In genomic region chr20:36179170-36179945, GRCh38 we compare ENCODE assay signal across 2 cellular contexts.
TF ChIP-seq lines count a peak whose summit lies in the region.

No MANE protein-coding gene starts in this region.

TF ChIP-seq in H1, 55 proteins besides CTCF, POLR2A, EP300 and RAD21 (continues in another document):
- TF ChIP-seq KDM4A (IDR thresholded peaks at IDR 0.05; ENCODE audit: low read depth, low read length, severe bottlenecking) (no peak), E2F6 (IDR thresholded peaks at IDR 0.05) (no peak), YY1 (IDR thresholded peaks at IDR 0.05; ENCODE audit: low read depth, low read length) (0 out of 2 replicates have a peak, but pooled peaks have one; percentile 45), EZH2 (IDR thresholded peaks at IDR 0.05; ENCODE audit: low read depth, low read length, severe bottlenecking) (no peak), CTBP2 (IDR thresholded peaks at IDR 0.05; ENCODE audit: borderline replicate concordance, insufficient read depth, insufficient read length, low read length) (no peak), RXRA (IDR thresholded peaks at IDR 0.05; ENCODE audit: insufficient read depth, low read depth, low read length) (no peak), RBBP5 (IDR thresholded peaks at IDR 0.05; ENCODE audit: borderline replicate concordance, low read depth, low read length) (no peak), HDAC2 (IDR thresholded peaks at IDR 0.05; ENCODE audit: borderline replicate concordance in 1 of 2, low read depth in 2 of 2, low read length in 2 of 2) (no peak), TCF12 (IDR thresholded peaks at IDR 0.05; ENCODE audit: low read depth, low read length) (0 out of 2 replicates have a peak, but pooled peaks have one; percentile 47), BRCA1 (IDR thresholded peaks at IDR 0.05; ENCODE audit: low read depth, low read length) (no peak), SAP30 (IDR thresholded peaks at IDR 0.05; ENCODE audit: insufficient read depth, insufficient replicate concordance, low read length) (peak; percentile 64), CREB1 (IDR thresholded peaks at IDR 0.05) (no peak), TEAD4 (IDR thresholded peaks at IDR 0.05; ENCODE audit: low read depth, low read length) (peak; percentile 36; the same call in 1 of the 2 replicates), SIN3A (conservative IDR thresholded peaks at IDR 0.05 in 1 of 2, IDR thresholded peaks at IDR 0.05 in 1 of 2; ENCODE audit: low read depth in 1 of 2, low read length in 2 of 2) (peak; percentile 98 to 99), CEBPB (IDR thresholded peaks at IDR 0.05; ENCODE audit: low read depth, low read length) (no peak), SP1 (IDR thresholded peaks at IDR 0.05; ENCODE audit: low read depth, low read length) (peak; percentile 29; the same call in 1 of the 2 replicates), CBX8 (IDR thresholded peaks at IDR 0.05; ENCODE audit: borderline replicate concordance, low read depth, low read length) (no peak), BACH1 (IDR thresholded peaks at IDR 0.05; ENCODE audit: low read length) (no peak), BCL11A (IDR thresholded peaks at IDR 0.05; ENCODE audit: low read depth in 2 of 2, low read length in 2 of 2) (no peak), EGR1 (IDR thresholded peaks at IDR 0.05; ENCODE audit: borderline replicate concordance, low read depth, low read length) (no peak), ATF3 (IDR thresholded peaks at IDR 0.05; ENCODE audit: insufficient read depth, low read depth, low read length) (no peak)

TF ChIP-seq in neural cell, 6 proteins besides CTCF, POLR2A, EP300 and RAD21:
- TF ChIP-seq TAF1 (IDR thresholded peaks at IDR 0.05; ENCODE audit: low read depth) (no peak), SMC3 (conservative IDR thresholded peaks at IDR 0.05; ENCODE audit: poor library complexity) (no peak), EZH2 (IDR thresholded peaks at IDR 0.05; ENCODE audit: borderline replicate concordance, insufficient read depth, low read length, poor library complexity, severe bottlenecking) (no peak), POLR2AphosphoS5 (IDR thresholded peaks at IDR 0.05) (peak; percentile 7), REST (IDR thresholded peaks at IDR 0.05; ENCODE audit: borderline replicate concordance) (no peak), MXI1 (conservative IDR thresholded peaks at IDR 0.05; ENCODE audit: poor library complexity, severe bottlenecking) (no peak)
